In the genomic region with DNA sequence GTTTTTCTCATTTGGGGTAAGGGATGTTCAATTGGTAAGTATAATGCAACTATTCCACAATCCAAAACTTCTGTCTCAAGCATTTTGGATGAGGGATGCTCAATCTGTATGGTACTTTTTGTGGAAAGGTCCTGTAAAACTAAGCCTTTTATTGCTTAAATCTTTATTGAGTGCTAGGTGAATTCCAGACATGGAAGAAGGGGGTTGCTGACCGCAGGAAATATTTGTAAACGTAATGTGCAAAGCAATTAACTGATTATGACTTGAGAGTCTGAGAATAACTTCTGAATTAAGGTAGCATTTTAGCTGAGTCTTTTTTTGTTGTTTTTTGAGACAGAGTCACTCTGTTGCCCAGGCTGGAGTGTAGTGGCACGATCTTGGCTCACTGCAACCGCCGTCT, we compare ENCODE assay signal across 1 cellular context.
TF ChIP-seq lines count a peak whose summit lies in the region.

No MANE protein-coding gene starts in this region.

TF ChIP-seq in HepG2, 621 proteins besides CTCF, POLR2A, EP300 and RAD21:
- peak; percentile 48; the same call in 1 of the 2 replicates for TF ChIP-seq RBFOX2 (IDR thresholded peaks at IDR 0.05; ENCODE audit: low read depth, low read length)
- TF ChIP-seq, protein P1, sequence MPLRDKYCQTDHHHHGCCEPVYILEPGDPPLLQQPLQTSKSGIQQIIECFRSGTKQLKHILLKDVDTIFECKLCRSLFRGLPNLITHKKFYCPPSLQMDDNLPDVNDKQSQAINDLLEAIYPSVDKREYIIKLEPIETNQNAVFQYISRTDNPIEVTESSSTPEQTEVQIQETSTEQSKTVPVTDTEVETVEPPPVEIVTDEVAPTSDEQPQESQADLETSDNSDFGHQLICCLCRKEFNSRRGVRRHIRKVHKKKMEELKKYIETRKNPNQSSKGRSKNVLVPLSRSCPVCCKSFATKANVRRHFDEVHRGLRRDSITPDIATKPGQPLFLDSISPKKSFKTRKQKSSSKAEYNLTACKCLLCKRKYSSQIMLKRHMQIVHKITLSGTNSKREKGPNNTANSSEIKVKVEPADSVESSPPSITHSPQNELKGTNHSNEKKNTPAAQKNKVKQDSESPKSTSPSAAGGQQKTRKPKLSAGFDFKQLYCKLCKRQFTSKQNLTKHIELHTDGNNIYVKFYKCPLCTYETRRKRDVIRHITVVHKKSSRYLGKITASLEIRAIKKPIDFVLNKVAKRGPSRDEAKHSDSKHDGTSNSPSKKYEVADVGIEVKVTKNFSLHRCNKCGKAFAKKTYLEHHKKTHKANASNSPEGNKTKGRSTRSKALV (CRISPR knock-in tag; IDR thresholded peaks at IDR 0.05) = no peak
- TF ChIP-seq, protein P2, sequence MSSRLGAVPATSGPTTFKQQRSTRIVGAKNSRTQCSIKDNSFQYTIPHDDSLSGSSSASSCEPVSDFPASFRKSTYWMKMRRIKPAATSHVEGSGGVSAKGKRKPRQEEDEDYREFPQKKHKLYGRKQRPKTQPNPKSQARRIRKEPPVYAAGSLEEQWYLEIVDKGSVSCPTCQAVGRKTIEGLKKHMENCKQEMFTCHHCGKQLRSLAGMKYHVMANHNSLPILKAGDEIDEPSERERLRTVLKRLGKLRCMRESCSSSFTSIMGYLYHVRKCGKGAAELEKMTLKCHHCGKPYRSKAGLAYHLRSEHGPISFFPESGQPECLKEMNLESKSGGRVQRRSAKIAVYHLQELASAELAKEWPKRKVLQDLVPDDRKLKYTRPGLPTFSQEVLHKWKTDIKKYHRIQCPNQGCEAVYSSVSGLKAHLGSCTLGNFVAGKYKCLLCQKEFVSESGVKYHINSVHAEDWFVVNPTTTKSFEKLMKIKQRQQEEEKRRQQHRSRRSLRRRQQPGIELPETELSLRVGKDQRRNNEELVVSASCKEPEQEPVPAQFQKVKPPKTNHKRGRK (CRISPR knock-in tag; IDR thresholded peaks at IDR 0.05) = no peak
- no peak for TF ChIP-seq HNRNPLL (IDR thresholded peaks at IDR 0.05; ENCODE audit: low read depth, low read length, poor library complexity, severe bottlenecking)
- no peak for TF ChIP-seq ZNF773 (CRISPR knock-in tag; IDR thresholded peaks at IDR 0.05; ENCODE audit: borderline replicate concordance)
- TF ChIP-seq MEIS2 (CRISPR knock-in tag; IDR thresholded peaks at IDR 0.05) = no peak
